In genomic region chr15:90184119-90184785, GRCh38 we compare ENCODE assay signal across 1 cellular context.
TF ChIP-seq lines count a peak whose summit lies in the region.

No MANE protein-coding gene starts in this region.

TF ChIP-seq in HEK293, 187 proteins besides CTCF, POLR2A, EP300 and RAD21 (continued from another document):
- no peak for TF ChIP-seq ZNF518A (tag by site-specific recombination; conservative IDR thresholded peaks at IDR 0.05; ENCODE audit: low read depth)
- TF ChIP-seq ZNF302 (tag by site-specific recombination; IDR thresholded peaks at IDR 0.05; ENCODE audit: low read depth): no peak
- no peak for TF ChIP-seq ZNF404 (tag by site-specific recombination; IDR thresholded peaks at IDR 0.05)
- TF ChIP-seq MYNN (tag by site-specific recombination; IDR thresholded peaks at IDR 0.05; ENCODE audit: borderline replicate concordance): no peak
- no peak for TF ChIP-seq PRDM6 (tag by site-specific recombination; IDR thresholded peaks at IDR 0.05)
- no peak for TF ChIP-seq PRDM4 (tag by site-specific recombination; IDR thresholded peaks at IDR 0.05)
- no peak for TF ChIP-seq ZFP41 (tag by site-specific recombination; IDR thresholded peaks at IDR 0.05; ENCODE audit: borderline replicate concordance)
- TF ChIP-seq ZNF157 (tag by site-specific recombination; IDR thresholded peaks at IDR 0.05): no peak
- TF ChIP-seq ZBTB44 (tag by site-specific recombination; IDR thresholded peaks at IDR 0.05): no peak
- no peak for TF ChIP-seq OSR2 (tag by site-specific recombination; IDR thresholded peaks at IDR 0.05)
- TF ChIP-seq ZNF510 (tag by site-specific recombination; IDR thresholded peaks at IDR 0.05; ENCODE audit: insufficient replicate concordance): no peak
- no peak for TF ChIP-seq ZNF18 (tag by site-specific recombination; IDR thresholded peaks at IDR 0.05)
- peak; percentile 57; the same call in 1 of the 2 replicates for TF ChIP-seq KLF10 (tag by site-specific recombination; IDR thresholded peaks at IDR 0.05)
- no peak for TF ChIP-seq ZNF548 (tag by site-specific recombination; IDR thresholded peaks at IDR 0.05)
- TF ChIP-seq ZNF37A (tag by site-specific recombination; IDR thresholded peaks at IDR 0.05): no peak
- TF ChIP-seq ZNF311 (tag by site-specific recombination; IDR thresholded peaks at IDR 0.05; ENCODE audit: borderline replicate concordance): no peak
- no peak for TF ChIP-seq FEZF1 (tag by site-specific recombination; IDR thresholded peaks at IDR 0.05)
- no peak for TF ChIP-seq ZNF155 (tag by site-specific recombination; IDR thresholded peaks at IDR 0.05)
- peak; percentile 64; the same call in 1 of the 2 replicates for TF ChIP-seq ZXDB (tag by site-specific recombination; IDR thresholded peaks at IDR 0.05)
- no peak for TF ChIP-seq ZNF610 (tag by site-specific recombination; IDR thresholded peaks at IDR 0.05; ENCODE audit: borderline replicate concordance)
- TF ChIP-seq ZNF623 (tag by site-specific recombination; IDR thresholded peaks at IDR 0.05): peak; percentile 100
- TF ChIP-seq REPIN1 (tag by site-specific recombination; IDR thresholded peaks at IDR 0.05; ENCODE audit: low read depth): peak; percentile 29; the same call in 1 of the 2 replicates
- no peak for TF ChIP-seq HOXC10 (CRISPR knock-in tag; IDR thresholded peaks at IDR 0.05)
- TF ChIP-seq ZNF677 (tag by site-specific recombination; IDR thresholded peaks at IDR 0.05): no peak
- no peak for TF ChIP-seq ZNF146 (tag by site-specific recombination; IDR thresholded peaks at IDR 0.05)
- no peak; the same call in 1 of the 2 replicates for TF ChIP-seq ZSCAN30 (tag by site-specific recombination; IDR thresholded peaks at IDR 0.05)
- TF ChIP-seq ZNF280D (tag by site-specific recombination; IDR thresholded peaks at IDR 0.05): peak; percentile 86
- no peak for TF ChIP-seq ZNF16 (tag by site-specific recombination; IDR thresholded peaks at IDR 0.05; ENCODE audit: low read depth)
- TF ChIP-seq ZNF341 (tag by site-specific recombination; IDR thresholded peaks at IDR 0.05; ENCODE audit: low read depth): no peak
- peak; percentile 68 for TF ChIP-seq PRDM10 (tag by site-specific recombination; IDR thresholded peaks at IDR 0.05)
